11 cellular contexts compared by ENCODE assay signal in genomic region chr13:100987993-100988392, GRCh38.
DNase-seq lines count a peak whose midpoint lies in the region; ATAC-seq, FAIRE-seq and TF ChIP-seq lines count a peak whose summit lies in the region.
"Had no signal": no experiment of that assay in that cellular context is flagged by ENCODE, and none has a peak within 500 bp of the region (broad histone marks: within the 10 kb centered on the region; RNA-seq: fewer than 3 reads in every experiment).

No MANE protein-coding gene starts in this region.

- no peak overlapping the region for H3K27ac ChIP-seq in mesendoderm (ENCODE audit: low read depth, low read length)
- no peak overlapping the region for H3K27ac ChIP-seq in vagina
- H3K27ac ChIP-seq: cardiac muscle cell had no signal

- ATAC-seq in HG03045 (IDR thresholded peaks at IDR 0.05; ENCODE audit: unreplicated experiment) = no peak

- H3K27me3 ChIP-seq in mesendoderm (ENCODE audit: insufficient read depth, low read length, poor library complexity) (no peaks in the 10 kb centered on the region), vagina (no peaks in the 10 kb centered on the region)
- H3K27me3 ChIP-seq: cardiac muscle cell had no signal

- H3K23ac ChIP-seq in mesendoderm (ENCODE audit: low read length) = no peak overlapping the region

- no peak for TF ChIP-seq POLR2A in vagina (IDR thresholded peaks at IDR 0.05)

- H3K4ac ChIP-seq in mesendoderm (ENCODE audit: low read depth, low read length) = no peak overlapping the region

- no peak for TF ChIP-seq CTCF in vagina (IDR thresholded peaks at IDR 0.05)

- no peak overlapping the region for H2AK5ac ChIP-seq in mesendoderm (ENCODE audit: low read length)

- no peaks in the 10 kb centered on the region for H3K79me2 ChIP-seq in mesendoderm (ENCODE audit: control insufficient read depth, insufficient read depth, low read length)

- no CpG with 5 or more reads among the region's 6 CpGs for WGBS in mesendoderm (ENCODE audit: extremely low coverage, insufficient coverage, low lambda C conversion rate)

- H4K8ac ChIP-seq in mesendoderm (ENCODE audit: low read depth, low read length) = no peak overlapping the region

- H3K4me2 ChIP-seq in mesendoderm (ENCODE audit: low read length) = no peak overlapping the region

- no peaks in the 10 kb centered on the region for H3K79me1 ChIP-seq in mesendoderm (ENCODE audit: low read length)

- H4K5ac ChIP-seq in mesendoderm (ENCODE audit: low read length) = no peak overlapping the region

- FAIRE-seq in HTR-8/SVneo (lab: Jason Lieb, UNC) = no peak

- no peaks in the 10 kb centered on the region for H3K9me3 ChIP-seq in vagina

- no peak overlapping the region for H2BK5ac ChIP-seq in mesendoderm (ENCODE audit: low read length)

- DNase-seq in DMS79 (lab: John Stamatoyannopoulos, UW) = peak; percentile 96
- peak; percentile 5 for DNase-seq in NCI-H2107 (lab: John Stamatoyannopoulos, UW)
- DNase-seq in ecto neural progenitor cell (ENCODE audit: low spot score) = peak; percentile 48
- peak; percentile 76 for DNase-seq in mesendoderm
- DNase-seq in GOT3 (lab: John Stamatoyannopoulos, UW) = no peak
- no peak for DNase-seq in vagina (ENCODE audit: extremely low spot score in 2 of 2)
- DNase-seq in HTR-8/SVneo (ENCODE audit: insufficient read length, low spot score) = no peak
- DNase-seq: activated CD4-positive, alpha-beta memory T cell treated with anti-CD3 and anti-CD28 coated beads, Interleukin-2, amount 10 ng/mL, durations not matched to agents 7 days and 5 days; Kasumi-1 had no signal

- H3K4me3 ChIP-seq in mesendoderm (ENCODE audit: low read length) = no peak overlapping the region
- H3K4me3 ChIP-seq in vagina = no peak overlapping the region
- H3K4me3 ChIP-seq: cardiac muscle cell had no signal

- H3K56ac ChIP-seq in mesendoderm (ENCODE audit: low read length) = peak overlapping the region; percentile 67

- H2BK120ac ChIP-seq in mesendoderm (ENCODE audit: low read depth, low read length) = no peak overlapping the region

- peaks cover 2% of the 10 kb centered on the region for H3K4me1 ChIP-seq in mesendoderm (ENCODE audit: control insufficient read depth, low read depth, low read length)
- no peaks in the 10 kb centered on the region for H3K4me1 ChIP-seq in vagina

- peak overlapping the region; percentile 46 for H2BK15ac ChIP-seq in mesendoderm (replicated peaks; ENCODE audit: low read depth)

- intact Hi-C loops in vagina (cut with DNase I) = no loop called here

- H3K9ac ChIP-seq in mesendoderm (ENCODE audit: low read length) = peak overlapping the region; percentile 2

- H3K36me3 ChIP-seq in mesendoderm (ENCODE audit: control insufficient read depth, insufficient read depth, low read length) = no peaks in the 10 kb centered on the region
- no peaks in the 10 kb centered on the region for H3K36me3 ChIP-seq in vagina
- H3K36me3 ChIP-seq: cardiac muscle cell had no signal

- H3K18ac ChIP-seq in mesendoderm (ENCODE audit: low read length) = peak overlapping the region; percentile 42

Comparison
In these comparisons a context has a peak if more than half of its experiments do, and no peak if none do; other contexts are left out.
1. DNase-seq: peak in DMS79 (single experiment), NCI-H2107 (single experiment), ecto neural progenitor cell (single experiment) and mesendoderm (single experiment); none in GOT3 (single experiment), vagina (0 of 2) and HTR-8/SVneo (single experiment).